In genomic region chr16:50972899-50973298, GRCh38 we compare ENCODE assay signal across 14 cellular contexts.
DNase-seq lines count a peak whose midpoint lies in the region; TF ChIP-seq lines count a peak whose summit lies in the region.
"Had no signal": no experiment of that assay in that cellular context is flagged by ENCODE, and none has a peak within 500 bp of the region (broad histone marks: within the 10 kb centered on the region; RNA-seq: fewer than 3 reads in every experiment).

No MANE protein-coding gene starts in this region.

- no peaks in the 10 kb centered on the region for H3K79me2 ChIP-seq in parathyroid adenoma

- no peaks in the 10 kb centered on the region for H3K27me3 ChIP-seq in parathyroid adenoma (ENCODE audit: control insufficient read depth, insufficient read depth, low read length)

- DNase-seq in A172 (ENCODE audit: low spot score) (peak; percentile 49), M059J (ENCODE audit: low read depth) (peak; percentile 69), astrocyte of the hippocampus (ENCODE audit: low read depth, low spot score) (peak; percentile 42), NCI-H69 (lab: John Stamatoyannopoulos, UW) (no peak), NAMALWA (ENCODE audit: low spot score) (no peak)
- DNase-seq in stimulated activated CD4-positive, alpha-beta T cell treated with anti-CD3 and anti-CD28 coated beads, Interleukin-2, amount 100 ng/mL, for 48 hours: no peak
- DNase-seq: 8988T; ACHN; CD4-positive, alpha-beta memory T cell; DMS79; GM23248 had no signal

- no peaks in the 10 kb centered on the region for H3K9me3 ChIP-seq in parathyroid adenoma (ENCODE audit: control insufficient read depth, low read length)

- H3K4me1 ChIP-seq in parathyroid adenoma: peaks cover 55% of the 10 kb centered on the region

- H3K9ac ChIP-seq in parathyroid adenoma: no peak overlapping the region
- H3K9ac ChIP-seq: GM23248 had no signal

- H3K27ac ChIP-seq in parathyroid adenoma: peak overlapping the region; percentile 61
- H3K27ac ChIP-seq: C4-2B, GM23248 had no signal

- H2AFZ ChIP-seq in parathyroid adenoma: no peak overlapping the region
- H2AFZ ChIP-seq: GM23248 had no signal

- no peak overlapping the region for H3K4me2 ChIP-seq in parathyroid adenoma (ENCODE audit: low read length)

- no peak overlapping the region for H3K4me3 ChIP-seq in parathyroid adenoma (ENCODE audit: low read depth, low read length)
- H3K4me3 ChIP-seq: GM12878, GM23248 had no signal

- H3K36me3 ChIP-seq in parathyroid adenoma (ENCODE audit: control insufficient read depth, insufficient read depth, low read length): no peaks in the 10 kb centered on the region

- no peak for TF ChIP-seq CTCF in parathyroid adenoma (IDR thresholded peaks at IDR 0.05)

Comparison
In these comparisons a context has a peak if more than half of its experiments do, and no peak if none do; other contexts are left out.
1. DNase-seq: peak in A172 (single experiment), M059J (single experiment) and astrocyte of the hippocampus (single experiment); none in NCI-H69 (single experiment), NAMALWA (single experiment) and stimulated activated CD4-positive, alpha-beta T cell treated with anti-CD3 and anti-CD28 coated beads, Interleukin-2, amount 100 ng/mL, for 48 hours (0 of 2).